In genomic region chr13:68588623-68589022, GRCh38 we compare ENCODE assay signal across 1 cellular context.
TF ChIP-seq lines count a peak whose summit lies in the region.

No MANE protein-coding gene starts in this region.

TF ChIP-seq in GM23338, 12 proteins besides CTCF, POLR2A, EP300 and RAD21 (continued from another document):
- TF ChIP-seq ETS1 (IDR thresholded peaks at IDR 0.05): no peak
- TF ChIP-seq EZH2phosphoT487 (IDR thresholded peaks at IDR 0.05; ENCODE audit: unreplicated experiment): no peak
- TF ChIP-seq EZH2 (IDR thresholded peaks at IDR 0.05; ENCODE audit: low read depth, unreplicated experiment): no peak
- TF ChIP-seq CREB1 (CRISPR knock-in tag; IDR thresholded peaks at IDR 0.05; ENCODE audit: low read depth): no peak
